1 cellular context compared by ENCODE assay signal in the genomic region with DNA sequence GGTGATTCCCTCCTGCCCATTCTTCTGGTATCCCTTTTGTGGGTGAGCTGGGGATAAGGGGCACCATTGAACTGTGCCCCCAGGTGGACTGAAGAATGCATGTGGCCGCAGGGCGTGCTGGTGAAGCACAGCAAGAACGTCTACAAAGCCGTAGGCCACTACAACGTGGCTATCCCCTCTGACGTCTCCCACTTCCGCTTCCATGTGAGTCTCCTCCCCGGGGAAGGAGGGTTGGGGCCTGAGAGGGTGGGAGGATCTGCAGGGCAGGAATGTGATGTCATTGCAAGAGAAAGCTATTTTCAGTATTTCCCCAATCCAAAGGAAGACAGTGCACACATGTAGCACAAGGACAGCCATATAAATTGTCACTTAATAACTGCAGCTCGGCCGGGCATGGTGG.
TF ChIP-seq lines count a peak whose summit lies in the region.

No MANE protein-coding gene starts in this region.

TF ChIP-seq in IMR-90, 13 proteins besides CTCF, POLR2A, EP300 and RAD21:
- TF ChIP-seq MXI1 (IDR thresholded peaks at IDR 0.05; ENCODE audit: borderline replicate concordance, low read depth, low read length) (no peak), BHLHE40 (IDR thresholded peaks at IDR 0.05; ENCODE audit: low read depth, low read length) (no peak), MAFK (IDR thresholded peaks at IDR 0.05; ENCODE audit: low read depth, low read length) (no peak)
